Comparison of ENCODE assay signal across 11 cellular contexts in genomic region chr2:219576505-219577388, GRCh38. TPM values are rescaled to one million over a fixed set of nuclear protein-coding genes. Genes with fewer than 3 reads are reported as not detected.
A peak's percentile ranks its signal among the peaks of the same experiment; 100 is the strongest.
DNase-seq lines count a peak whose midpoint lies in the region; ATAC-seq, FAIRE-seq and TF ChIP-seq lines count a peak whose summit lies in the region.
"Had no signal": no experiment of that assay in that cellular context is flagged by ENCODE, and none has a peak within 500 bp of the region (broad histone marks: within the 10 kb centered on the region; RNA-seq: fewer than 3 reads in every experiment).

No MANE protein-coding gene starts in this region.

- H3K27me3 Mint-ChIP-seq in endodermal cell (ENCODE audit: insufficient read depth): peaks cover 11% of the 10 kb centered on the region

- no peak for FAIRE-seq in small intestine (lab: Jason Lieb, UNC)

- peak; percentile 77 for DNase-seq in H7
- DNase-seq in NCI-H2171 treated with DMSO at 0.1 percent for 48 hours (lab: John Stamatoyannopoulos, UW): peak; percentile 49
- DNase-seq in endodermal cell: peak; percentile 87
- peak; percentile 73 for DNase-seq in osteoblast (ENCODE audit: insufficient read length, low spot score, missing footprints)
- no peak for DNase-seq in stimulated activated CD4-positive, alpha-beta T cell treated with anti-CD3 and anti-CD28 coated beads, Interleukin-4, amount 100 ng/mL, for 24 hours
- DNase-seq in small intestine: no peak
- DNase-seq: activated T-cell treated with anti-CD3 and anti-CD28 coated beads, Interleukin-2, amount 50 U/mL, for 48 hours; T-helper 1 cell had no signal

- no peaks in the 10 kb centered on the region for H3K9me3 Mint-ChIP-seq in endodermal cell

- no peaks in the 10 kb centered on the region for H3K36me3 Mint-ChIP-seq in endodermal cell (ENCODE audit: low read depth)

- H3K27ac ChIP-seq in endodermal cell (ENCODE audit: low read depth, low read length) (peak overlapping the region; percentile 7), osteoblast (ENCODE audit: low read depth, low read length) (no peak overlapping the region), small intestine (ENCODE audit: low read depth in 1 of 2, low read length in 1 of 2) (no peak overlapping the region)
- H3K27ac ChIP-seq: neutrophil had no signal

- H3K4me3 ChIP-seq in H7 (ENCODE audit: insufficient read depth, low read depth, low read length) (0 out of 2 replicates have a peak overlapping the region, but pooled peaks have one; percentile 4), endodermal cell (ENCODE audit: low read length) (no peak overlapping the region), osteoblast (ENCODE audit: insufficient read depth, low read length) (no peak overlapping the region), small intestine (ENCODE audit: low read depth in 1 of 2, low read length in 2 of 2) (no peak overlapping the region)

- no peaks in the 10 kb centered on the region for H4K20me1 ChIP-seq in osteoblast (ENCODE audit: insufficient read depth, low read length)

- no peak overlapping the region for H3K9ac ChIP-seq in endodermal cell (ENCODE audit: extremely low read depth, low read length, poor library complexity, severe bottlenecking)

- H3K9me3 ChIP-seq in endodermal cell (ENCODE audit: control insufficient read depth, low read length): no peaks in the 10 kb centered on the region
- H3K9me3 ChIP-seq in osteoblast (ENCODE audit: low read depth, low read length): no peaks in the 10 kb centered on the region
- no peaks in the 10 kb centered on the region for H3K9me3 ChIP-seq in small intestine (ENCODE audit: control insufficient read depth, low read depth)
- H3K9me3 ChIP-seq: neutrophil had no signal

- 39 to 48% methylated on average over 8 to 15 of the region's 15 CpGs for WGBS in endodermal cell (ENCODE audit: insufficient coverage in 1 of 2, insufficient read length in 1 of 2), 2 experiments
- 18 to 30% (median 30%) methylated on average over 15 of the region's 15 CpGs for WGBS in small intestine, 3 donors

- H3K4me2 ChIP-seq in osteoblast (ENCODE audit: insufficient read depth, low read length): no peak overlapping the region

- H3K4me1 ChIP-seq in endodermal cell (ENCODE audit: control insufficient read depth, insufficient read depth, low read length) (no peaks in the 10 kb centered on the region), osteoblast (ENCODE audit: insufficient read depth, low read length) (no peaks in the 10 kb centered on the region), small intestine (ENCODE audit: control insufficient read depth in 2 of 2, insufficient read depth in 1 of 2, low read depth in 1 of 2, low read length in 1 of 2) (no peaks in the 10 kb centered on the region)

- H3K27ac Mint-ChIP-seq in endodermal cell: no peak overlapping the region

- no peaks in the 10 kb centered on the region for H3K79me2 ChIP-seq in osteoblast (ENCODE audit: insufficient read depth, low read length)

- TF ChIP-seq CTCF in endodermal cell (conservative IDR thresholded peaks at IDR 0.05): no peak
- no peak for TF ChIP-seq CTCF in osteoblast (IDR thresholded peaks at IDR 0.05; ENCODE audit: extremely low read depth, low read depth, low read length)

- H3K27me3 ChIP-seq in H7 (ENCODE audit: control insufficient read depth, insufficient read depth, low read length) (no peaks in the 10 kb centered on the region), endodermal cell (ENCODE audit: control insufficient read depth, insufficient read depth, low read length, poor library complexity, severe bottlenecking) (no peaks in the 10 kb centered on the region), osteoblast (ENCODE audit: insufficient read depth, low read length) (peaks cover 33% of the 10 kb centered on the region), small intestine (ENCODE audit: control insufficient read depth in 2 of 2, insufficient read depth in 2 of 2, low read length in 2 of 2) (peaks cover 0 to 8% of the 10 kb centered on the region in 2 donors)

- H2AFZ ChIP-seq in osteoblast (ENCODE audit: low read length): no peak overlapping the region

- H3K4me3 Mint-ChIP-seq in endodermal cell: peak overlapping the region; percentile 41

- peaks cover 21% of the 10 kb centered on the region for H3K4me1 Mint-ChIP-seq in endodermal cell

- ATAC-seq in GM18520 (IDR thresholded peaks at IDR 0.05; ENCODE audit: unreplicated experiment): no peak
- ATAC-seq in SK-N-SH treated with all-trans-retinoic acid at 6 μM for 48 hours: no peak; the same call in 2 of the 3 replicates

- H3K36me3 ChIP-seq in H7 (replicated peaks; ENCODE audit: control insufficient read depth, insufficient read depth, low read length) (no peaks in the 10 kb centered on the region), endodermal cell (ENCODE audit: control insufficient read depth, insufficient read depth, low read length) (no peaks in the 10 kb centered on the region), osteoblast (ENCODE audit: insufficient read depth, low read length) (no peaks in the 10 kb centered on the region), small intestine (ENCODE audit: control insufficient read depth in 2 of 2, insufficient read depth in 2 of 2, low read length in 2 of 2) (no peaks in the 10 kb centered on the region)
- H3K36me3 ChIP-seq: neutrophil had no signal

TF ChIP-seq in SK-N-SH treated with all-trans-retinoic acid at 6 μM for 48 hours, 23 proteins besides CTCF, POLR2A, EP300 and RAD21 (continues in another document):
- TF ChIP-seq CSRNP3 (CRISPR knock-in tag; IDR thresholded peaks at IDR 0.05) (no peak), ZC3H10 (CRISPR knock-in tag; IDR thresholded peaks at IDR 0.05) (no peak), ESRRG (CRISPR knock-in tag; IDR thresholded peaks at IDR 0.05) (no peak), PPARA (CRISPR knock-in tag; IDR thresholded peaks at IDR 0.05; ENCODE audit: borderline replicate concordance) (no peak), RARB (CRISPR knock-in tag; IDR thresholded peaks at IDR 0.05) (no peak), TCF4 (CRISPR knock-in tag; IDR thresholded peaks at IDR 0.05; ENCODE audit: borderline replicate concordance) (no peak), ZNF70 (CRISPR knock-in tag; IDR thresholded peaks at IDR 0.05) (no peak), GLIS3 (CRISPR knock-in tag; IDR thresholded peaks at IDR 0.05) (no peak), CSDC2 (CRISPR knock-in tag; IDR thresholded peaks at IDR 0.05) (no peak), TOX (CRISPR knock-in tag; IDR thresholded peaks at IDR 0.05; ENCODE audit: borderline replicate concordance) (no peak), ZNF8 (CRISPR knock-in tag; IDR thresholded peaks at IDR 0.05) (no peak), PATZ1 (CRISPR knock-in tag; IDR thresholded peaks at IDR 0.05; ENCODE audit: borderline replicate concordance) (no peak)

RNA-seq across cellular contexts. Expression of gene INHA, which starts 4.6 kb away (rescaled TPM):
- total RNA-seq in H7 (2014; rRNA removed; shearing (Covaris generic)): 1.8 and 6.5 TPM in 2 replicates
- total RNA-seq in endodermal cell (1 to 10 TPM in 1 of 2 donors, under 1 TPM in 1; 0.48 to 1.5 TPM), osteoblast (under 0.01 and 0.29 TPM in 2 replicates)
- polyA plus RNA-seq in endodermal cell (2013, experiment 1 of 2): 0.61 TPM
- 0.75 TPM for polyA plus RNA-seq in endodermal cell (2013, experiment 2 of 2)
- under 1 TPM in 1 of 3 donors, not detected in 2; 0.18 TPM for polyA plus RNA-seq in small intestine

RNA-seq across cellular contexts. Expression of gene OBSL1, which starts 5.4 kb away (rescaled TPM):
- 155 and 158 TPM in 2 replicates for total RNA-seq in H7 (2014; rRNA removed; shearing (Covaris generic))
- total RNA-seq in endodermal cell (100 to 1,000 TPM; 156 to 162 TPM), osteoblast (60.4 and 65.9 TPM in 2 replicates)
- polyA plus RNA-seq in endodermal cell (2013, experiment 1 of 2): 93.4 TPM
- polyA plus RNA-seq in endodermal cell (2013, experiment 2 of 2): 95.4 TPM
- polyA plus RNA-seq in small intestine: 10 to 100 TPM in 2 of 3 donors, 1 to 10 TPM in 1; 4.5 to 16.3 (median 14.6) TPM

RNA-seq across cellular contexts. Expression of gene STK11IP, which starts 20.9 kb away (rescaled TPM):
- 26.6 and 37.2 TPM in 2 replicates for total RNA-seq in H7 (2014; rRNA removed; shearing (Covaris generic))
- 10 to 100 TPM; 27.3 to 31.1 TPM for total RNA-seq in endodermal cell
- 36.2 TPM for polyA plus RNA-seq in endodermal cell (2013, experiment 1 of 2)
- polyA plus RNA-seq in endodermal cell (2013, experiment 2 of 2): 29.6 TPM
- 19.4 and 22.1 TPM in 2 replicates for total RNA-seq in osteoblast
- 10 to 100 TPM; 20.4 to 38.9 (median 23.9) TPM for polyA plus RNA-seq in small intestine

RNA-seq across cellular contexts. Expression of gene TMEM198, which starts 32.9 kb away (rescaled TPM):
- 2.9 and 4.2 TPM in 2 replicates for total RNA-seq in H7 (2014; rRNA removed; shearing (Covaris generic))
- total RNA-seq in endodermal cell: 1 to 10 TPM; 2.6 to 3.9 TPM
- 9.6 TPM for polyA plus RNA-seq in endodermal cell (2013, experiment 1 of 2)
- 5.3 TPM for polyA plus RNA-seq in endodermal cell (2013, experiment 2 of 2)
- total RNA-seq in osteoblast: 1.1 and 1.5 TPM in 2 replicates
- polyA plus RNA-seq in small intestine: 10 to 100 TPM in 1 of 3 donors, 1 to 10 TPM in 2; 1.8 to 23.5 (median 9.6) TPM

RNA-seq across cellular contexts. Expression of gene CHPF, which starts 33.1 kb away (rescaled TPM):
- total RNA-seq in H7 (2014; rRNA removed; shearing (Covaris generic)): 104 and 113 TPM in 2 replicates
- total RNA-seq in endodermal cell (10 to 100 TPM; 51.2 to 54.0 TPM), osteoblast (192 and 221 TPM in 2 replicates)
- 26.1 TPM for polyA plus RNA-seq in endodermal cell (2013, experiment 1 of 2)
- 31.2 TPM for polyA plus RNA-seq in endodermal cell (2013, experiment 2 of 2)
- polyA plus RNA-seq in small intestine: 10 to 100 TPM in 2 of 3 donors, 1 to 10 TPM in 1; 8.7 to 51.9 (median 49.0) TPM

Comparison
In these comparisons a context has a peak if more than half of its experiments do, and no peak if none do; other contexts are left out.
1. DNase-seq: peak in H7 (single experiment), NCI-H2171 treated with DMSO at 0.1 percent for 48 hours (single experiment), endodermal cell (single experiment) and osteoblast (single experiment); none in stimulated activated CD4-positive, alpha-beta T cell treated with anti-CD3 and anti-CD28 coated beads, Interleukin-4, amount 100 ng/mL, for 24 hours (single experiment) and small intestine (single experiment).